Comparison of ENCODE assay signal across 27 cellular contexts in the genomic region with DNA sequence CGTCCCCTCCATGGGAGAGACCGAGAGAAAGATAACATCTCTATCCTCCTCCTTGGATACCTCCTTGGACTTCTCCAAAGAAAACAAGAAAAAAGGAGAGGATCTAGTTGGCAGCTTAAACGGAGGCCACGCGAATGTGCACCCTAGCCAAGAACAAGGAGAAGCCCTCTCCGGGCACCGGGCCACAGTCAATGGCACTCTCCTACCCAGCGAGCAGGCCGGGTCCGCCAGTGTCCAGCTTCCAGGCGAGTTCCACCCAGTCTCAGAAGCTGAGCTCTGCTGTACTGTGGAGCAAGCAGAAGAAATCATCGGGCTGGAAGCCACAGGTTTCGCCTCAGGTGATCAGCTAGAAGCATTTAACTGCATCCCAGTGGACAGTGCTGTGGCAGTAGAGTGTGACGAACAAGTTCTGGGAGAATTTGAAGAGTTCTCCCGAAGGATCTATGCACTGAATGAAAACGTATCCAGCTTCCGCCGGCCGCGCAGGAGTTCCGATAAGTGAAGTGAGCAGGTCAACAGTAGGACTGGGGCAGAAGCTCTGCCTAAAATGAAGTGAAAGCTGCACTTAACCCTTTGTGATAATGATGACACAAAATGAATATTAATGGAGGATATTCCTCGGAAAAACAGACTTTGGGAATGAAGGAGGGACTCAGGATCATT.
DNase-seq lines count a peak whose midpoint lies in the region; ATAC-seq and TF ChIP-seq lines count a peak whose summit lies in the region.
"Had no signal": no experiment of that assay in that cellular context is flagged by ENCODE, and none has a peak within 500 bp of the region (broad histone marks: within the 10 kb centered on the region; RNA-seq: fewer than 3 reads in every experiment).

No MANE protein-coding gene starts in this region.

- H3K9me3 ChIP-seq in psoas muscle = no peaks in the 10 kb centered on the region
- H3K9me3 ChIP-seq: ascending aorta, Caco-2, lower lobe of right lung, SJSA1, tibial artery had no signal

- H3K36me3 Mint-ChIP-seq in WTC11 = peaks cover 3% of the 10 kb centered on the region; the same call in 1 of the 2 replicates

- 74 to 92% (median 80%) methylated on average over 22 of the region's 22 CpGs for WGBS in psoas muscle, 3 donors

- CTCF ChIA-PET in WTC11 (lab: Charles Lee) = interaction anchor here (2.9 kb wide), 1 partner anchor 11 kb away, joined by 25 read pairs; no protein-coding TSS in a partner anchor

- H3K27ac Mint-ChIP-seq in WTC11 = peak overlapping the region; percentile 7; the same call in 1 of the 2 replicates
- H3K27ac Mint-ChIP-seq: activated naive CD8-positive, alpha-beta T cell; neural progenitor cell had no signal

- TF ChIP-seq POLR2A in erythroblast (IDR thresholded peaks at IDR 0.05; ENCODE audit: low read length) = no peak

- H3K4me1 Mint-ChIP-seq in WTC11 = no peaks in the 10 kb centered on the region
- H3K4me1 Mint-ChIP-seq: neural progenitor cell, T-cell had no signal

- POLR2A ChIA-PET in WTC11 (lab: Charles Lee) = no interaction called here

- no peak for TF ChIP-seq CTCF in WTC11 (IDR thresholded peaks at IDR 0.05)
- no peak for TF ChIP-seq CTCF in psoas muscle (IDR thresholded peaks at IDR 0.05)

- DNase-seq in C1 segment of cervical spinal cord (lab: John Stamatoyannopoulos, UW) (peak in 9 of 14 donors; percentile 14 to 47 (median 33)), WTC11 (ENCODE audit: low spot score) (no peak), left ventricle myocardium superior (peak; percentile 73), psoas muscle (no peak), NOMO-1 treated with dmso at 0.1 percent for 144 hours (lab: John Stamatoyannopoulos, UW; ENCODE audit: unreplicated experiment) (no peak), erythroblast (lab: John Stamatoyannopoulos, UW) (no peak), cerebellar nuclear complex (lab: John Stamatoyannopoulos, UW) (no peak)
- DNase-seq: activated CD4-positive, alpha-beta T cell treated with anti-CD3 and anti-CD28 coated beads, Interleukin-2, amount 50 U/mL, for 48 hours; Caco-2; dermis blood vessel endothelial cell; DMS79 treated with DMSO at 0.1 percent for 48 hours; H7; IMR-90; kidney; lower lobe of right lung; NCI-H1048; NCI-H1694; NCI-H2171 treated with DMSO at 0.1 percent for 48 hours; NCI-H524; NK-92 treated with Interleukin-12 subunit alpha and Interleukin-12 subunit beta, amount 100 ng/mL, for 24 hours; stimulated activated naive CD4-positive, alpha-beta T cell; T-cell had no signal

- H3K9me3 Mint-ChIP-seq in WTC11 = no peaks in the 10 kb centered on the region
- H3K9me3 Mint-ChIP-seq: neural progenitor cell, T-cell had no signal

- no peak overlapping the region for H3K4me3 ChIP-seq in psoas muscle
- H3K4me3 ChIP-seq: ascending aorta, lower lobe of right lung, neural progenitor cell, SJSA1, tibial artery had no signal

- no peaks in the 10 kb centered on the region for H3K4me1 ChIP-seq in psoas muscle
- H3K4me1 ChIP-seq: ascending aorta, Caco-2, lower lobe of right lung, neural progenitor cell, SJSA1 had no signal

- H3K4me3 Mint-ChIP-seq in WTC11 = no peak overlapping the region
- H3K4me3 Mint-ChIP-seq: activated naive CD8-positive, alpha-beta T cell; neural progenitor cell; T-cell had no signal

- H3K27me3 ChIP-seq in psoas muscle (ENCODE audit: insufficient read depth in 3 of 3, low read length in 2 of 3) = no peaks in the 10 kb centered on the region
- H3K27me3 ChIP-seq: ascending aorta, neural progenitor cell, SJSA1, tibial artery had no signal

- peaks cover 2 to 27% of the 10 kb centered on the region in 2 donors for H3K36me3 ChIP-seq in psoas muscle (ENCODE audit: insufficient read depth in 1 of 2, low read depth in 1 of 2)
- H3K36me3 ChIP-seq: ascending aorta, neural progenitor cell, SJSA1 had no signal

- no peak overlapping the region for H3K27ac ChIP-seq in psoas muscle
- H3K27ac ChIP-seq: ascending aorta, lower lobe of right lung, SJSA1, tibial artery had no signal

- no peak for ATAC-seq in WTC11
- ATAC-seq in left ventricle myocardium superior = peak; percentile 89
- peak in 3 of 4 donors; percentile 48 to 76 (median 64) for ATAC-seq in psoas muscle
- ATAC-seq: T-cell had no signal

- H3K27me3 Mint-ChIP-seq in WTC11 (ENCODE audit: low read depth) = no peaks in the 10 kb centered on the region
- H3K27me3 Mint-ChIP-seq: activated naive CD8-positive, alpha-beta T cell; T-cell had no signal

- intact Hi-C loops in left ventricle myocardium superior (cut with micrococcal nuclease) (no loop called here), psoas muscle (cut with DNase I) (no loop called here)

TF ChIP-seq in WTC11, 78 proteins besides CTCF, POLR2A, EP300 and RAD21:
- TF ChIP-seq SMAD3 (CRISPR knock-in tag; IDR thresholded peaks at IDR 0.05; ENCODE audit: borderline replicate concordance) = no peak
- TF ChIP-seq ZNF532 (CRISPR knock-in tag; IDR thresholded peaks at IDR 0.05; ENCODE audit: borderline replicate concordance) = no peak
- TF ChIP-seq ELF4 (CRISPR knock-in tag; IDR thresholded peaks at IDR 0.05; ENCODE audit: low read depth) = no peak
- no peak for TF ChIP-seq FOXP1 (CRISPR knock-in tag; IDR thresholded peaks at IDR 0.05; ENCODE audit: borderline replicate concordance)

Comparison
In these comparisons a context has a peak if more than half of its experiments do, and no peak if none do; other contexts are left out.
1. DNase-seq: peak in C1 segment of cervical spinal cord (9 of 14) and left ventricle myocardium superior (single experiment); none in WTC11 (single experiment), psoas muscle (0 of 2), NOMO-1 treated with dmso at 0.1 percent for 144 hours (single experiment), erythroblast (0 of 2) and cerebellar nuclear complex (0 of 2).